ENCODE assay signal across 1 cellular context in the genomic region with DNA sequence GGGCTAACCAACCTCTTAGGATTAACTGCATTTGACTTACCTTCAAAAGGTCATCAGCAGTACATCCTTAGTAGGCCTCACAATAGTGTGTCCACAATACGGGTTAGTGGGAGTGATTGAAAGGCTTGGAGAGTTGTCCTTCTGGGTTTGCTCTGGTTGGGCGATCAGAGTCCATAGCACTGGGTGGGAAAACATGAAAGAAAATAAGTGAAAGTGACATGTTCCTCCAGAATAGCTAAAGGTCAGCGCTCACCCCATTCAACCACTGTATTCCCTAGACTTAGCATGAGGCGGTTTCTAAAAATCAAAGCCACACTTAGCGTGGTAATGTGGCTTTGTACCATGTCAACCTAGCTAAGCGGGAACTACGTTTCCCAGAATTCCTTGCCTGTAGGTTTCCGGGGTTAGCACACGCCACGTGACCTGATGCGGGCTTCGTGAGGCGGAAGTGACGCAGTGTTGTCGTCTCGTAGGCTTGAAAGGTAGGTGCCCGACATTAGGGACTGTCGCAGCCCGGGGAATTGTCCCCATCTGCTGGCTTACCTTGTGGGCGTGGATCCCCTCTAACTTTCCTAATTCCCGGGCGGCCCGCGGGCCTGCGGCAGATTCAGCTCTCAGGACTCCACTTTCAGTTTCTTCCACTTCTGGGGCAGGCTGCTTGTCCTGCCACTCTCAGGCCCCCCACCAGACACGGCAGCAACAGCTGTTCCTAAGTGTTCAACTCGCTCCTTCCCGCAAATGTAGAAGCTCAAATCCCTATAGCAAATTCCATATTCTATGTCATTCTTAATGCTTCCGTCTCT.
TF ChIP-seq lines count a peak whose summit lies in the region.

No MANE protein-coding gene starts in this region.

TF ChIP-seq in GM12878, 131 proteins besides CTCF, POLR2A, EP300 and RAD21 (continued from another document and continues in another):
- TF ChIP-seq, protein P1, sequence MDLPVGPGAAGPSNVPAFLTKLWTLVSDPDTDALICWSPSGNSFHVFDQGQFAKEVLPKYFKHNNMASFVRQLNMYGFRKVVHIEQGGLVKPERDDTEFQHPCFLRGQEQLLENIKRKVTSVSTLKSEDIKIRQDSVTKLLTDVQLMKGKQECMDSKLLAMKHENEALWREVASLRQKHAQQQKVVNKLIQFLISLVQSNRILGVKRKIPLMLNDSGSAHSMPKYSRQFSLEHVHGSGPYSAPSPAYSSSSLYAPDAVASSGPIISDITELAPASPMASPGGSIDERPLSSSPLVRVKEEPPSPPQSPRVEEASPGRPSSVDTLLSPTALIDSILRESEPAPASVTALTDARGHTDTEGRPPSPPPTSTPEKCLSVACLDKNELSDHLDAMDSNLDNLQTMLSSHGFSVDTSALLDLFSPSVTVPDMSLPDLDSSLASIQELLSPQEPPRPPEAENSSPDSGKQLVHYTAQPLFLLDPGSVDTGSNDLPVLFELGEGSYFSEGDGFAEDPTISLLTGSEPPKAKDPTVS (IDR thresholded peaks at IDR 0.05; ENCODE audit: low read depth, low read length): no peak
- TF ChIP-seq, protein P2, sequence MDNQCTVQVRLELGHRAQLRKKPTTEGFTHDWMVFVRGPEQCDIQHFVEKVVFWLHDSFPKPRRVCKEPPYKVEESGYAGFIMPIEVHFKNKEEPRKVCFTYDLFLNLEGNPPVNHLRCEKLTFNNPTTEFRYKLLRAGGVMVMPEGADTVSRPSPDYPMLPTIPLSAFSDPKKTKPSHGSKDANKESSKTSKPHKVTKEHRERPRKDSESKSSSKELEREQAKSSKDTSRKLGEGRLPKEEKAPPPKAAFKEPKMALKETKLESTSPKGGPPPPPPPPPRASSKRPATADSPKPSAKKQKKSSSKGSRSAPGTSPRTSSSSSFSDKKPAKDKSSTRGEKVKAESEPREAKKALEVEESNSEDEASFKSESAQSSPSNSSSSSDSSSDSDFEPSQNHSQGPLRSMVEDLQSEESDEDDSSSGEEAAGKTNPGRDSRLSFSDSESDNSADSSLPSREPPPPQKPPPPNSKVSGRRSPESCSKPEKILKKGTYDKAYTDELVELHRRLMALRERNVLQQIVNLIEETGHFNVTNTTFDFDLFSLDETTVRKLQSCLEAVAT (IDR thresholded peaks at IDR 0.05): peak; percentile 71
- TF ChIP-seq ZNF24 (IDR thresholded peaks at IDR 0.05) (no peak), NFIC (IDR thresholded peaks at IDR 0.05; ENCODE audit: low read depth, low read length) (no peak), BRCA1 (IDR thresholded peaks at IDR 0.05; ENCODE audit: low read depth, low read length) (no peak), MTA2 (IDR thresholded peaks at IDR 0.05; ENCODE audit: low read depth) (peak; percentile 54; the same call in 1 of the 2 replicates), GABPA (IDR thresholded peaks at IDR 0.05; ENCODE audit: low read depth) (peak; percentile 95), KDM1A (IDR thresholded peaks at IDR 0.05; ENCODE audit: borderline replicate concordance) (no peak), JUNB (IDR thresholded peaks at IDR 0.05) (no peak), ASH2L (IDR thresholded peaks at IDR 0.05; ENCODE audit: borderline replicate concordance, low read depth) (no peak), MXI1 (IDR thresholded peaks at IDR 0.05; ENCODE audit: low read depth, low read length) (no peak), SPI1 (IDR thresholded peaks at IDR 0.05; ENCODE audit: borderline replicate concordance, insufficient read depth, low read depth, low read length) (peak; percentile 5; the same call in 1 of the 2 replicates), PAX5 (IDR thresholded peaks at IDR 0.05; ENCODE audit: borderline replicate concordance, low read depth, low read length) (0 out of 2 replicates have a peak, but pooled peaks have one; percentile 6), PRDM15 (CRISPR knock-in tag; IDR thresholded peaks at IDR 0.05) (no peak), CBFB (IDR thresholded peaks at IDR 0.05; ENCODE audit: low read depth) (no peak), BCL11A (IDR thresholded peaks at IDR 0.05; ENCODE audit: low read depth, low read length) (no peak), ZBTB4 (CRISPR knock-in tag; IDR thresholded peaks at IDR 0.05) (no peak), DPF2 (IDR thresholded peaks at IDR 0.05) (no peak), BACH1 (IDR thresholded peaks at IDR 0.05; ENCODE audit: borderline replicate concordance) (peak; percentile 27; the same call in 1 of the 2 replicates), TARDBP (IDR thresholded peaks at IDR 0.05; ENCODE audit: borderline replicate concordance) (peak; percentile 79; the same call in 1 of the 2 replicates), CUX1 (IDR thresholded peaks at IDR 0.05; ENCODE audit: insufficient replicate concordance, low read depth, low read length) (no peak), PBX3 (IDR thresholded peaks at IDR 0.05; ENCODE audit: insufficient replicate concordance, low read depth, low read length) (peak; percentile 23)
- TF ChIP-seq, protein P3, sequence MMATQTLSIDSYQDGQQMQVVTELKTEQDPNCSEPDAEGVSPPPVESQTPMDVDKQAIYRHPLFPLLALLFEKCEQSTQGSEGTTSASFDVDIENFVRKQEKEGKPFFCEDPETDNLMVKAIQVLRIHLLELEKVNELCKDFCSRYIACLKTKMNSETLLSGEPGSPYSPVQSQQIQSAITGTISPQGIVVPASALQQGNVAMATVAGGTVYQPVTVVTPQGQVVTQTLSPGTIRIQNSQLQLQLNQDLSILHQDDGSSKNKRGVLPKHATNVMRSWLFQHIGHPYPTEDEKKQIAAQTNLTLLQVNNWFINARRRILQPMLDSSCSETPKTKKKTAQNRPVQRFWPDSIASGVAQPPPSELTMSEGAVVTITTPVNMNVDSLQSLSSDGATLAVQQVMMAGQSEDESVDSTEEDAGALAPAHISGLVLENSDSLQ (IDR thresholded peaks at IDR 0.05): peak; percentile 69
- TF ChIP-seq, protein P4, sequence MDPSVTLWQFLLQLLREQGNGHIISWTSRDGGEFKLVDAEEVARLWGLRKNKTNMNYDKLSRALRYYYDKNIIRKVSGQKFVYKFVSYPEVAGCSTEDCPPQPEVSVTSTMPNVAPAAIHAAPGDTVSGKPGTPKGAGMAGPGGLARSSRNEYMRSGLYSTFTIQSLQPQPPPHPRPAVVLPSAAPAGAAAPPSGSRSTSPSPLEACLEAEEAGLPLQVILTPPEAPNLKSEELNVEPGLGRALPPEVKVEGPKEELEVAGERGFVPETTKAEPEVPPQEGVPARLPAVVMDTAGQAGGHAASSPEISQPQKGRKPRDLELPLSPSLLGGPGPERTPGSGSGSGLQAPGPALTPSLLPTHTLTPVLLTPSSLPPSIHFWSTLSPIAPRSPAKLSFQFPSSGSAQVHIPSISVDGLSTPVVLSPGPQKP (IDR thresholded peaks at IDR 0.05; ENCODE audit: low read depth, low read length): peak; percentile 77; the same call in 1 of the 2 replicates
- TF ChIP-seq, protein P5, sequence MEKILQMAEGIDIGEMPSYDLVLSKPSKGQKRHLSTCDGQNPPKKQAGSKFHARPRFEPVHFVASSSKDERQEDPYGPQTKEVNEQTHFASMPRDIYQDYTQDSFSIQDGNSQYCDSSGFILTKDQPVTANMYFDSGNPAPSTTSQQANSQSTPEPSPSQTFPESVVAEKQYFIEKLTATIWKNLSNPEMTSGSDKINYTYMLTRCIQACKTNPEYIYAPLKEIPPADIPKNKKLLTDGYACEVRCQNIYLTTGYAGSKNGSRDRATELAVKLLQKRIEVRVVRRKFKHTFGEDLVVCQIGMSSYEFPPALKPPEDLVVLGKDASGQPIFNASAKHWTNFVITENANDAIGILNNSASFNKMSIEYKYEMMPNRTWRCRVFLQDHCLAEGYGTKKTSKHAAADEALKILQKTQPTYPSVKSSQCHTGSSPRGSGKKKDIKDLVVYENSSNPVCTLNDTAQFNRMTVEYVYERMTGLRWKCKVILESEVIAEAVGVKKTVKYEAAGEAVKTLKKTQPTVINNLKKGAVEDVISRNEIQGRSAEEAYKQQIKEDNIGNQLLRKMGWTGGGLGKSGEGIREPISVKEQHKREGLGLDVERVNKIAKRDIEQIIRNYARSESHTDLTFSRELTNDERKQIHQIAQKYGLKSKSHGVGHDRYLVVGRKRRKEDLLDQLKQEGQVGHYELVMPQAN (conservative IDR thresholded peaks at IDR 0.05): peak; percentile 51; the same call in 1 of the 2 replicates
